ENCODE assay signal across 17 cellular contexts in genomic region chr20:24048014-24048611, GRCh38. TPM values are rescaled to one million over a fixed set of nuclear protein-coding genes. Genes with fewer than 3 reads are reported as not detected.
DNase-seq lines count a peak whose midpoint lies in the region; ATAC-seq and TF ChIP-seq lines count a peak whose summit lies in the region.
"Had no signal": no experiment of that assay in that cellular context is flagged by ENCODE, and none has a peak within 500 bp of the region (broad histone marks: within the 10 kb centered on the region; RNA-seq: fewer than 3 reads in every experiment).

No MANE protein-coding gene starts in this region.

- no peaks in the 10 kb centered on the region for H3K9me2 ChIP-seq in GM23338 (ENCODE audit: insufficient read depth)

- no peaks in the 10 kb centered on the region for H3K4me1 ChIP-seq in GM23338 (ENCODE audit: insufficient read depth)
- peaks cover 10 to 37% of the 10 kb centered on the region in 2 donors for H3K4me1 ChIP-seq in thyroid gland
- H3K4me1 ChIP-seq: SJSA1 had no signal

- TF ChIP-seq CTCF in GM23338 (conservative IDR thresholded peaks at IDR 0.05; ENCODE audit: low read depth in 2 of 2) (no peak), thyroid gland (IDR thresholded peaks at IDR 0.05) (no peak), WERI-Rb-1 (IDR thresholded peaks at IDR 0.05; ENCODE audit: low read depth, low read length) (no peak)

- H3K9me3 Mint-ChIP-seq in activated T-cell treated with anti-CD3 and anti-CD28 coated beads, Interleukin-2, amount 50 U/mL, for 72 hours, result peaks cover 0 to 4% of the 10 kb centered on the region in 2 donors
- no peaks in the 10 kb centered on the region for H3K9me3 Mint-ChIP-seq in GM23338

- peak overlapping the region; percentile 47 for H3K27ac Mint-ChIP-seq in activated T-cell treated with anti-CD3 and anti-CD28 coated beads, Interleukin-2, amount 50 U/mL, for 72 hours
- H3K27ac Mint-ChIP-seq in GM23338, result no peak overlapping the region

- no peak overlapping the region for H3K27ac ChIP-seq in GM23338 (ENCODE audit: low read depth)
- H3K27ac ChIP-seq in thyroid gland, result peak overlapping the region; percentile 61 to 87 (median 83)
- H3K27ac ChIP-seq in substantia nigra (ENCODE audit: low read depth, low read length, poor library complexity, severe bottlenecking), result no peak overlapping the region
- H3K27ac ChIP-seq in WERI-Rb-1, result no peak overlapping the region
- H3K27ac ChIP-seq: SJSA1 had no signal

- no peaks in the 10 kb centered on the region for H3K27me3 Mint-ChIP-seq in activated T-cell treated with anti-CD3 and anti-CD28 coated beads, Interleukin-2, amount 50 U/mL, for 72 hours (ENCODE audit: low read depth)
- H3K27me3 Mint-ChIP-seq in GM23338 (ENCODE audit: insufficient read depth, low read depth, poor library complexity), result no peaks in the 10 kb centered on the region

- H3K4me2 ChIP-seq in GM23338, result no peak overlapping the region

- H3F3A ChIP-seq in GM23338 (replicated peaks; ENCODE audit: low read depth), result no peaks in the 10 kb centered on the region

- no peaks in the 10 kb centered on the region for H3K27me3 ChIP-seq in GM23338 (ENCODE audit: insufficient read depth)
- H3K27me3 ChIP-seq in thyroid gland, result no peaks in the 10 kb centered on the region
- H3K27me3 ChIP-seq in WERI-Rb-1 (ENCODE audit: insufficient read depth, low read depth, severe bottlenecking), result no peaks in the 10 kb centered on the region

- peak overlapping the region; percentile 52; the same call in 1 of the 2 replicates for H2AFZ ChIP-seq in GM23338

- H3K36me3 ChIP-seq in GM23338 (ENCODE audit: insufficient read depth), result no peaks in the 10 kb centered on the region
- H3K36me3 ChIP-seq in thyroid gland, result no peaks in the 10 kb centered on the region
- no peaks in the 10 kb centered on the region for H3K36me3 ChIP-seq in WERI-Rb-1
- H3K36me3 ChIP-seq: SJSA1 had no signal

- H3K9me3 ChIP-seq in thyroid gland, result no peaks in the 10 kb centered on the region
- H3K9me3 ChIP-seq in WERI-Rb-1 (ENCODE audit: severe bottlenecking), result no peaks in the 10 kb centered on the region
- H3K9me3 ChIP-seq: SJSA1 had no signal

- intact Hi-C loops in thyroid gland (cut with DNase I), result no loop called here

- no peaks in the 10 kb centered on the region for H4K20me1 ChIP-seq in GM23338 (replicated peaks; ENCODE audit: insufficient read depth)

- no peak overlapping the region for H3K4me3 ChIP-seq in GM23338
- no peak overlapping the region for H3K4me3 ChIP-seq in thyroid gland (replicated peaks in 1 of 3)
- H3K4me3 ChIP-seq in WERI-Rb-1 (ENCODE audit: low read depth, low read length), result no peak overlapping the region
- H3K4me3 ChIP-seq: SJSA1 had no signal

- ATAC-seq in activated T-cell treated with anti-CD3 and anti-CD28 coated beads, Interleukin-2, amount 50 U/mL, for 72 hours (replicated peaks in 1 of 2), result no peak
- no peak for ATAC-seq in GM23338
- ATAC-seq: PC-3 had no signal

- peaks cover 0 to 5% of the 10 kb centered on the region in 2 donors for H3K36me3 Mint-ChIP-seq in activated T-cell treated with anti-CD3 and anti-CD28 coated beads, Interleukin-2, amount 50 U/mL, for 72 hours (ENCODE audit: insufficient read depth in 2 of 2)
- H3K36me3 Mint-ChIP-seq in GM23338 (ENCODE audit: low read depth), result no peaks in the 10 kb centered on the region; the same call in 2 of the 3 replicates

- no peaks in the 10 kb centered on the region for H3K79me2 ChIP-seq in GM23338 (replicated peaks; ENCODE audit: insufficient read depth)

- no peak for TF ChIP-seq POLR2A in thyroid gland (IDR thresholded peaks at IDR 0.05)

- no peak for DNase-seq in activated T-cell treated with anti-CD3 and anti-CD28 coated beads, Interleukin-2, amount 50 U/mL, for 72 hours
- DNase-seq in activated T-cell treated with anti-CD3 and anti-CD28 coated beads for 4 hours, result no peak
- no peak for DNase-seq in GM23338 (ENCODE audit: low spot score)
- DNase-seq in left kidney (ENCODE audit: low read depth, low spot score), result peak; percentile 64
- DNase-seq in thyroid gland, result peak; percentile 66 to 74
- no peak for DNase-seq in substantia nigra (lab: John Stamatoyannopoulos, UW)
- no peak for DNase-seq in WERI-Rb-1
- DNase-seq in hippocampal formation (lab: John Stamatoyannopoulos, UW), result no peak
- DNase-seq: AML-193, EL, MM.1S, NCI-H1105 treated with DMSO at 0.1 percent for 48 hours, NCI-H187, NCI-H2227 treated with DMSO at 0.1 percent for 48 hours, NCI-H526 treated with DMSO at 0.1 percent for 48 hours, PC-3 had no signal

- peaks cover 66% of the 10 kb centered on the region for H3K4me1 Mint-ChIP-seq in activated T-cell treated with anti-CD3 and anti-CD28 coated beads, Interleukin-2, amount 50 U/mL, for 72 hours (ENCODE audit: low read depth)
- no peaks in the 10 kb centered on the region for H3K4me1 Mint-ChIP-seq in GM23338

- H3K4me3 Mint-ChIP-seq in activated T-cell treated with anti-CD3 and anti-CD28 coated beads, Interleukin-2, amount 50 U/mL, for 72 hours, result no peak overlapping the region
- no peak overlapping the region for H3K4me3 Mint-ChIP-seq in GM23338

- WGBS in thyroid gland, 2 donors, result 51 to 54% methylated on average over 17 of the region's 17 CpGs

TF ChIP-seq in GM23338, 12 proteins besides CTCF, POLR2A, EP300 and RAD21 (continues in another document):
- no peak for TF ChIP-seq REST (IDR thresholded peaks at IDR 0.05; ENCODE audit: unreplicated experiment)
- TF ChIP-seq ZNF114 (CRISPR knock-in tag; IDR thresholded peaks at IDR 0.05), result no peak

RNA-seq across cellular contexts. Expression of gene GGTLC1, which starts 59.5 kb away (rescaled TPM):
- not detected for total RNA-seq in activated T-cell treated with anti-CD3 and anti-CD28 coated beads, Interleukin-2, amount 50 U/mL, for 72 hours
- total RNA-seq in GM23338 (2014; rRNA removed; shearing (Covaris generic)), result not detected in 2 replicates
- polyA plus RNA-seq in GM23338 (2016; fragmentation: Nextera tagmentation; extraction: Ambion mirVana), result not detected in 2 replicates
- total RNA-seq in thyroid gland, result 1 to 10 TPM in 3 of 4 donors, not detected in 1; 2.0 to 5.9 (median 4.8) TPM
- total RNA-seq: PC-3, SJSA1 had no signal

Comparison
In these comparisons a context has a peak if more than half of its experiments do, and no peak if none do; other contexts are left out.
1. DNase-seq: peak in left kidney (single experiment) and thyroid gland (2 of 2); none in activated T-cell treated with anti-CD3 and anti-CD28 coated beads, Interleukin-2, amount 50 U/mL, for 72 hours (0 of 2), activated T-cell treated with anti-CD3 and anti-CD28 coated beads for 4 hours (single experiment), GM23338 (single experiment), substantia nigra (0 of 49), WERI-Rb-1 (single experiment) and hippocampal formation (0 of 2).
2. H3K27ac ChIP-seq: peak in thyroid gland (3 of 3); none in GM23338 (single experiment), substantia nigra (single experiment) and WERI-Rb-1 (single experiment).